Comparison of ENCODE assay signal across 3 cellular contexts in the genomic region with DNA sequence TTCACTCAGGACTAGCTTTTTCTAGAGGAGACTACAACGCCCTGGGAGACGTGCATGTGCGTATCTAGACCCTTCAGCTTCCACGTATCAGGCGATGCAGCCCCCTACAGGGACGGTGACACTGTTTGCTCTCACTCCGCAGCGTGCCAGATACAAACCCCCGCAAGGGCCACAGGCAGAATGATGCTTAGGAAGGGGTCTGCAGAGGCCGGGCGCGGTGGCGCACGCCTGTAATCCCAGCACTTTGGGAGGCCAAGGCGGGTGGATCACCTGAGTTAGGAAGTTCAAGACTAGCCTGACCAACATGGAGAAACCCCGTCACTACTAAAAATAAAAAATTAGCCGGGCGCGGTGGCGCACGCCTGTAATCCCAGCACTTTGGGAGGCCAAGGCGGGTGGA. TPM values are rescaled to one million over a fixed set of nuclear protein-coding genes. Genes with fewer than 3 reads are reported as not detected.
"Had no signal": no experiment of that assay in that cellular context is flagged by ENCODE, and none has a peak within 500 bp of the region (broad histone marks: within the 10 kb centered on the region; RNA-seq: fewer than 3 reads in every experiment).

No MANE protein-coding gene starts in this region.

RNA-seq across cellular contexts. Expression of gene FOXQ1, which starts 6.7 kb away (rescaled TPM):
- total RNA-seq: GM23338, H1 had no signal
- polyA plus RNA-seq: GM23248, GM23338 had no signal
